Comparison of ENCODE assay signal across 9 cellular contexts in the genomic region with DNA sequence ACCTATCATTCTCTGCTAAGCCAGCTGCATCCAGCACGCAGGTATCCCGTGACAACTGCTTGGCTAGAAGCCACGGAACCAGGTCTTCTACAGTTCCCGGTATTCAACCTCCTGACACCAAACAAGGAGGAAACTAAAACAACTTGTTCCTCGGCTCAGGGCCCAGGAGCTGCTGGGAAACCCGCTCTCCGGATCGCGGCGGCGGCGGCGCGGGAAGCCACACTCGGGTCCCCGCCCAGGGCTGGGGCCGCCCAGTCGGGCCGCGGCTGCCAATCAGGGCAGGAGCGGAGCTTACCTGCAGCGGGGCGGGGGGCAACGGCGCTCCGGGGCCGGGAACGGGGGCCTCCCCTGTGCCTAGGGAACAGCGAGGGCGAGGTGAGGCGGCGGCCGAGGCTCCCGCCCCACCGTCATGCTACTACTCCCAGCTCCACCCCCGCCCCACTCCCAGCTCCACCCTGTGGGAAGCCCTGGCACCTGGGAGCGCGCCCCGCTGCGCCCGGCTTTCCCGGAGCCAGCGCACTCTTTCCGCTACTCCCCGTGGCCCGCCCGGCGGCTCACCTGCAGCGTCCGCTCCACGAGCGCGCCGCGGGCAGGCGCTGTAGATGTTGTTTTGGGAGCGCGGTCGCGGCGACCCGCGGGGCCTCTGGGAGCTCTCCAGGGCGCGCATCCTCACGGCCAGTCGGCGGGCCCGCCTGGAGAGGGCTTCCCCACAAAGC. TPM values are rescaled to one million over a fixed set of nuclear protein-coding genes. Genes with fewer than 3 reads are reported as not detected.
A peak's percentile ranks its signal among the peaks of the same experiment; 100 is the strongest.
DNase-seq lines count a peak whose midpoint lies in the region; ATAC-seq and TF ChIP-seq lines count a peak whose summit lies in the region.
"Had no signal": no experiment of that assay in that cellular context is flagged by ENCODE, and none has a peak within 500 bp of the region (broad histone marks: within the 10 kb centered on the region; RNA-seq: fewer than 3 reads in every experiment).

No MANE protein-coding gene starts in this region.

- peak; percentile 34; the same call in 1 of the 2 replicates for TF ChIP-seq CTCF in WERI-Rb-1 (IDR thresholded peaks at IDR 0.05; ENCODE audit: low read depth, low read length)
- TF ChIP-seq CTCF in tibial artery (IDR thresholded peaks at IDR 0.05) = no peak

- H3K4ac ChIP-seq in mesendoderm (ENCODE audit: low read depth, low read length) = no peak overlapping the region

- H3K4me2 ChIP-seq in mesendoderm (ENCODE audit: low read length) = peak overlapping the region; percentile 72
- H3K4me2 ChIP-seq in Karpas-422 (ENCODE audit: low read depth, low read length, poor library complexity, severe bottlenecking) = no peak overlapping the region

- H3K9me3 ChIP-seq in CD4-positive, alpha-beta memory T cell (ENCODE audit: control insufficient read depth in 1 of 2, low read length in 2 of 2) = no peaks in the 10 kb centered on the region
- H3K9me3 ChIP-seq in WERI-Rb-1 (ENCODE audit: severe bottlenecking) (peaks cover 5% of the 10 kb centered on the region), tibial artery (no peaks in the 10 kb centered on the region), Karpas-422 (ENCODE audit: low read length) (no peaks in the 10 kb centered on the region)

- peaks cover 60% of the 10 kb centered on the region for H3K36me3 ChIP-seq in CD4-positive, alpha-beta memory T cell (ENCODE audit: insufficient read depth, low read length)
- no peaks in the 10 kb centered on the region for H3K36me3 ChIP-seq in WERI-Rb-1
- no peaks in the 10 kb centered on the region for H3K36me3 ChIP-seq in mesendoderm (ENCODE audit: control insufficient read depth, insufficient read depth, low read length)
- no peaks in the 10 kb centered on the region for H3K36me3 ChIP-seq in tibial artery
- H3K36me3 ChIP-seq in Karpas-422 (ENCODE audit: insufficient read depth, low read length) = no peaks in the 10 kb centered on the region

- H3K9ac ChIP-seq in mesendoderm (ENCODE audit: low read length) (peak overlapping the region; percentile 60), Karpas-422 (ENCODE audit: low read length) (no peak overlapping the region)

- WGBS in mesendoderm (ENCODE audit: extremely low coverage, insufficient coverage, low lambda C conversion rate) = no CpG with 5 or more reads among the region's 69 CpGs

- no peaks in the 10 kb centered on the region for H3K27me3 Mint-ChIP-seq in CD4-positive, alpha-beta memory T cell

- H4K20me1 ChIP-seq in Karpas-422 (ENCODE audit: insufficient read depth, low read depth, low read length) = no peaks in the 10 kb centered on the region; the same call in 1 of the 2 replicates

- H2BK15ac ChIP-seq in mesendoderm (replicated peaks; ENCODE audit: low read depth) = no peak overlapping the region

- H3K18ac ChIP-seq in mesendoderm (ENCODE audit: low read length) = no peak overlapping the region

- H3K4me3 ChIP-seq in CD4-positive, alpha-beta memory T cell (ENCODE audit: low read length in 2 of 2) = peak overlapping the region in 1 of 2 donors; percentile 19
- H3K4me3 ChIP-seq in WERI-Rb-1 (ENCODE audit: low read depth, low read length) (peak overlapping the region; percentile 45), mesendoderm (ENCODE audit: low read length) (peak overlapping the region; percentile 25), tibial artery (peak overlapping the region; percentile 37 to 52), Karpas-422 (ENCODE audit: low read length) (no peak overlapping the region)

- CTCF ChIA-PET in CD4-positive, alpha-beta memory T cell (lab: Charles Lee; ENCODE audit: partially characterized antibody) = interaction anchor here (0.7 to 6.0 kb wide), 22 partner anchors 9 to 276 kb away, joined by 3 to 66 read pairs (median 8); a partner anchor contains a TSS

- peaks cover 97% of the 10 kb centered on the region for H3K4me1 ChIP-seq in CD4-positive, alpha-beta memory T cell (ENCODE audit: insufficient read depth, low read length)
- H3K4me1 ChIP-seq in mesendoderm (ENCODE audit: control insufficient read depth, low read depth, low read length) (peaks cover 3% of the 10 kb centered on the region), tibial artery (peaks cover 0 to 14% (median 12%) of the 10 kb centered on the region in 4 donors), Karpas-422 (ENCODE audit: low read length) (peaks cover 16% of the 10 kb centered on the region)

- H3K79me2 ChIP-seq in mesendoderm (ENCODE audit: control insufficient read depth, insufficient read depth, low read length) = no peaks in the 10 kb centered on the region
- H3K79me2 ChIP-seq in Karpas-422 (ENCODE audit: low read length) = no peaks in the 10 kb centered on the region

- H2BK5ac ChIP-seq in mesendoderm (ENCODE audit: low read length) = no peak overlapping the region

- H3K27ac Mint-ChIP-seq in CD4-positive, alpha-beta memory T cell = peak overlapping the region; percentile 79 to 91 (median 88)

- peaks cover 71 to 95% (median 84%) of the 10 kb centered on the region in 4 donors for H3K4me1 Mint-ChIP-seq in CD4-positive, alpha-beta memory T cell

- no peak overlapping the region for H2AFZ ChIP-seq in Karpas-422 (ENCODE audit: low read length)

- H3K4me3 Mint-ChIP-seq in CD4-positive, alpha-beta memory T cell = peak overlapping the region; percentile 62 to 80 (median 73)

- no peak overlapping the region for H4K5ac ChIP-seq in mesendoderm (ENCODE audit: low read length)

- no peak overlapping the region for H4K8ac ChIP-seq in mesendoderm (ENCODE audit: low read depth, low read length)

- H2BK120ac ChIP-seq in mesendoderm (ENCODE audit: low read depth, low read length) = no peak overlapping the region

- POLR2A ChIA-PET in CD4-positive, alpha-beta memory T cell (lab: Charles Lee; ENCODE audit: partially characterized antibody) = interaction anchor here (0.7 to 11.6 kb wide), 24 partner anchors 8 to 193 kb away, joined by 3 to 211 read pairs (median 7); a partner anchor contains a TSS

- intact Hi-C loops in CD4-positive, alpha-beta memory T cell (cut with micrococcal nuclease) = no loop called here
- intact Hi-C loops in tibial artery (cut with DNase I; ENCODE audit: low total_unique reads) = no loop called here

- H3K79me1 ChIP-seq in mesendoderm (ENCODE audit: low read length) = no peaks in the 10 kb centered on the region

- no peak overlapping the region for H2AK5ac ChIP-seq in mesendoderm (ENCODE audit: low read length)

- H3K56ac ChIP-seq in mesendoderm (ENCODE audit: low read length) = peak overlapping the region; percentile 64

- H3K9me2 ChIP-seq in Karpas-422 (replicated peaks; ENCODE audit: insufficient read depth, low read length) = no peaks in the 10 kb centered on the region

- no peak for ATAC-seq in HG02623 (IDR thresholded peaks at IDR 0.05; ENCODE audit: unreplicated experiment)

- peaks cover 71 to 75% of the 10 kb centered on the region in 2 donors for H3K36me3 Mint-ChIP-seq in CD4-positive, alpha-beta memory T cell

- peak in 4 of 5 donors; percentile 52 to 66 (median 56) for DNase-seq in CD4-positive, alpha-beta memory T cell
- peak; percentile 83 for DNase-seq in NCI-H1048 (lab: John Stamatoyannopoulos, UW)
- peak; percentile 77 for DNase-seq in WERI-Rb-1
- peak; percentile 69 for DNase-seq in ecto neural progenitor cell (ENCODE audit: low spot score)
- peak; percentile 59 for DNase-seq in mesendoderm
- DNase-seq in tibial artery = peak in 1 of 2 donors; percentile 68
- no peak for DNase-seq in Karpas-422

- H3K23ac ChIP-seq in mesendoderm (ENCODE audit: low read length) = peak overlapping the region; percentile 80

- peak overlapping the region; percentile 31 for H3K27ac ChIP-seq in CD4-positive, alpha-beta memory T cell (ENCODE audit: low read depth, low read length)
- H3K27ac ChIP-seq in WERI-Rb-1 (no peak overlapping the region), mesendoderm (ENCODE audit: low read depth, low read length) (no peak overlapping the region), tibial artery (no peak overlapping the region), Karpas-422 (ENCODE audit: low read length) (no peak overlapping the region)

- H3K9me3 Mint-ChIP-seq in CD4-positive, alpha-beta memory T cell = peaks cover 0 to 2% (median 0%) of the 10 kb centered on the region in 8 donors

- no peaks in the 10 kb centered on the region for H3K27me3 ChIP-seq in CD4-positive, alpha-beta memory T cell (ENCODE audit: insufficient read depth, low read length)
- H3K27me3 ChIP-seq in WERI-Rb-1 (ENCODE audit: insufficient read depth, low read depth, severe bottlenecking) (peaks cover 95% of the 10 kb centered on the region), mesendoderm (ENCODE audit: insufficient read depth, low read length, poor library complexity) (peaks cover 5% of the 10 kb centered on the region), tibial artery (peaks cover 0 to 43% of the 10 kb centered on the region in 2 donors), Karpas-422 (ENCODE audit: low read length) (no peaks in the 10 kb centered on the region)

RNA-seq across cellular contexts. Expression of a gene that starts 12.1 kb away (rescaled TPM):
- total RNA-seq in CD4-positive, alpha-beta memory T cell = not detected
- polyA plus RNA-seq in CD4-positive, alpha-beta memory T cell = 10 to 100 TPM; 20.3 to 29.6 TPM
- 0.06 TPM for polyA plus RNA-seq in mesendoderm (2013, experiment 1 of 2)
- polyA plus RNA-seq in mesendoderm (2013, experiment 2 of 2) = 0.07 TPM
- not detected in 2 replicates for total RNA-seq in Karpas-422 (2014; rRNA removed; shearing (Covaris generic); ENCODE audit: low replicate concordance)

RNA-seq across cellular contexts. Expression of a gene that starts 12.4 kb away (rescaled TPM):
- 100 to 1,000 TPM; 554 to 588 TPM for total RNA-seq in CD4-positive, alpha-beta memory T cell
- 100 to 1,000 TPM; 493 to 558 TPM for polyA plus RNA-seq in CD4-positive, alpha-beta memory T cell
- 0.42 TPM for polyA plus RNA-seq in mesendoderm (2013, experiment 1 of 2)
- 0.24 TPM for polyA plus RNA-seq in mesendoderm (2013, experiment 2 of 2)
- not detected in 2 replicates for total RNA-seq in Karpas-422 (2014; rRNA removed; shearing (Covaris generic); ENCODE audit: low replicate concordance)

RNA-seq across cellular contexts. Expression of a gene that starts 36.9 kb away (rescaled TPM):
- total RNA-seq in CD4-positive, alpha-beta memory T cell = not detected
- polyA plus RNA-seq in CD4-positive, alpha-beta memory T cell = not detected
- 0.01 TPM for polyA plus RNA-seq in mesendoderm (2013, experiment 1 of 2)
- 0.13 TPM for polyA plus RNA-seq in mesendoderm (2013, experiment 2 of 2)
- total RNA-seq in Karpas-422 (2014; rRNA removed; shearing (Covaris generic); ENCODE audit: low replicate concordance) = not detected in 2 replicates
- total RNA-seq: mononuclear cell had no signal

RNA-seq across cellular contexts. Expression of a gene that starts 43.9 kb away (rescaled TPM):
- total RNA-seq in CD4-positive, alpha-beta memory T cell = not detected
- not detected for polyA plus RNA-seq in CD4-positive, alpha-beta memory T cell
- not detected for polyA plus RNA-seq in mesendoderm (2013, experiment 1 of 2)
- polyA plus RNA-seq in mesendoderm (2013, experiment 2 of 2) = not detected
- total RNA-seq in Karpas-422 (2014; rRNA removed; shearing (Covaris generic); ENCODE audit: low replicate concordance) = not detected in 2 replicates
- total RNA-seq: mononuclear cell had no signal

Comparison
In these comparisons a context has a peak if more than half of its experiments do, and no peak if none do; other contexts are left out.
1. RNA of a gene that starts 12.4 kb away (total RNA-seq): 554 to 588 TPM in CD4-positive, alpha-beta memory T cell; not detected in Karpas-422; every median in the first group is over 100 times any median in the second.